In genomic region chr9:99253772-99254431, GRCh38 we compare ENCODE assay signal across 8 cellular contexts. TPM values are rescaled to one million over a fixed set of nuclear protein-coding genes. Genes with fewer than 3 reads are reported as not detected.
DNase-seq lines count a peak whose midpoint lies in the region; ATAC-seq, FAIRE-seq and TF ChIP-seq lines count a peak whose summit lies in the region.

No MANE protein-coding gene starts in this region.

- H3K23ac ChIP-seq in H1 (ENCODE audit: insufficient read length), result no peak overlapping the region

- ATAC-seq in GM18868 (IDR thresholded peaks at IDR 0.05; ENCODE audit: unreplicated experiment), result peak; percentile 87
- ATAC-seq in HG02981 (IDR thresholded peaks at IDR 0.05; ENCODE audit: unreplicated experiment), result peak; percentile 73
- no peak for ATAC-seq in left lung

- no peak overlapping the region for H4K5ac ChIP-seq in H1 (ENCODE audit: insufficient read length, low read depth, low read length)

- no peak overlapping the region for H3K4me2 ChIP-seq in H1 (ENCODE audit: insufficient read depth in 1 of 2, low read depth in 2 of 2, low read length in 2 of 2)

- H2AK5ac ChIP-seq in H1 (ENCODE audit: low read depth, low read length), result no peak overlapping the region

- H3K4ac ChIP-seq in H1 (replicated peaks; ENCODE audit: insufficient read length, low read depth, low read length), result no peak overlapping the region

- H3K9me3 ChIP-seq in H1 (ENCODE audit: insufficient read depth in 2 of 2, low read depth in 1 of 2, low read length in 1 of 2) (no peaks in the 10 kb centered on the region), left lung (no peaks in the 10 kb centered on the region), uterus (no peaks in the 10 kb centered on the region)

- peak overlapping the region; percentile 9; the same call in 1 of the 2 replicates for H4K8ac ChIP-seq in H1 (ENCODE audit: extremely low read depth, insufficient read depth, low read length)

- CTCF ChIA-PET in H1 (lab: Charles Lee; ENCODE audit: partially characterized antibody), result interaction anchor here (0.7 kb wide), 1 partner anchor 22 kb away, joined by 4 read pairs; no protein-coding TSS in a partner anchor

- peaks cover 0 to 2% (median 0%) of the 10 kb centered on the region in 4 experiments; a peak in 1 of 7 replicates for H3K4me1 ChIP-seq in H1 (replicated peaks in 1 of 4; ENCODE audit: control insufficient read depth in 3 of 4, insufficient read depth in 4 of 4, low read length in 3 of 4)
- no peaks in the 10 kb centered on the region for H3K4me1 ChIP-seq in left lung
- no peaks in the 10 kb centered on the region for H3K4me1 ChIP-seq in uterus

- H3K36me3 ChIP-seq in H1 (ENCODE audit: control insufficient read depth in 2 of 4, insufficient read depth in 4 of 4, low read length in 3 of 4), result no peaks in the 10 kb centered on the region
- no peaks in the 10 kb centered on the region for H3K36me3 ChIP-seq in left lung
- no peaks in the 10 kb centered on the region for H3K36me3 ChIP-seq in uterus

- no peak overlapping the region for H3K27ac ChIP-seq in H1 (ENCODE audit: low read depth, low read length)
- H3K27ac ChIP-seq in left lung, result no peak overlapping the region
- H3K27ac ChIP-seq in uterus, result no peak overlapping the region

- peak in 1 of 3 experiments; percentile 11; a peak in 1 of 4 replicates for TF ChIP-seq CTCF in H1 (IDR thresholded peaks at IDR 0.05; ENCODE audit: control extremely low read depth in 1 of 3, insufficient read depth in 1 of 3, low read depth in 1 of 3, low read length in 3 of 3)
- no peak for TF ChIP-seq CTCF in left lung (IDR thresholded peaks at IDR 0.05)
- no peak for TF ChIP-seq CTCF in uterus (IDR thresholded peaks at IDR 0.05)

- no peak for TF ChIP-seq EP300 in H1 (IDR thresholded peaks at IDR 0.05; ENCODE audit: borderline replicate concordance in 1 of 2, low read depth in 2 of 2, low read length in 2 of 2)

- H2BK5ac ChIP-seq in H1 (ENCODE audit: low read depth, low read length), result no peak overlapping the region

- WGBS in H1 (ENCODE audit: extremely low coverage in 1 of 2, insufficient coverage in 1 of 2, insufficient read length in 1 of 2, insufficient replicate concordance in 2 of 2, low coverage in 1 of 2, low lambda C conversion rate in 2 of 2, missing lambda C conversion rate in 1 of 2), 2 experiments, result 96% methylated on average over 15 of the region's 15 CpGs; no CpG with 5 or more reads in 1 of the 2 experiments

- H3K56ac ChIP-seq in H1 (replicated peaks; ENCODE audit: insufficient read length, low read depth, low read length), result no peak overlapping the region

- H2AFZ ChIP-seq in H1 (ENCODE audit: low read length), result no peak overlapping the region

- no peak for FAIRE-seq in H1 (lab: Jason Lieb, UNC)

- H3K18ac ChIP-seq in H1 (ENCODE audit: extremely low read depth, low read length), result no peak overlapping the region

- no peak overlapping the region for H2BK20ac ChIP-seq in H1 (ENCODE audit: low read length)

- no peak overlapping the region for H4K91ac ChIP-seq in H1 (replicated peaks; ENCODE audit: insufficient read length, low read length)

- H3K27me3 ChIP-seq in H1 (replicated peaks in 1 of 4; ENCODE audit: control insufficient read depth in 3 of 4, extremely low read depth in 1 of 4, insufficient read depth in 3 of 4, low read length in 3 of 4) (no peaks in the 10 kb centered on the region), left lung (no peaks in the 10 kb centered on the region), uterus (no peaks in the 10 kb centered on the region)

- H4K20me1 ChIP-seq in H1 (replicated peaks in 1 of 2; ENCODE audit: control insufficient read depth in 1 of 2, insufficient read depth in 2 of 2, low read length in 2 of 2), result no peaks in the 10 kb centered on the region

- H2BK12ac ChIP-seq in H1 (ENCODE audit: low read depth, low read length), result 0 out of 2 replicates have a peak overlapping the region, but pooled peaks have one; percentile 12

- peak; percentile 17 to 35; a peak in 1 of 4 replicates for TF ChIP-seq RAD21 in H1 (IDR thresholded peaks at IDR 0.05 in 1 of 2, conservative IDR thresholded peaks at IDR 0.05 in 1 of 2; ENCODE audit: low read depth in 2 of 2, low read length in 2 of 2)

- H3K4me3 ChIP-seq in H1 (ENCODE audit: extremely low read depth in 1 of 4, insufficient read depth in 2 of 4, low read depth in 3 of 4, low read length in 4 of 4), result no peak overlapping the region
- H3K4me3 ChIP-seq in left lung, result no peak overlapping the region
- H3K4me3 ChIP-seq in uterus, result no peak overlapping the region

- H2BK120ac ChIP-seq in H1 (replicated peaks; ENCODE audit: low read depth, low read length), result no peak overlapping the region

- no peaks in the 10 kb centered on the region for H3K23me2 ChIP-seq in H1 (ENCODE audit: low read depth, low read length)

- no peaks in the 10 kb centered on the region for H3K79me1 ChIP-seq in H1 (ENCODE audit: low read depth, low read length)

- H3K14ac ChIP-seq in H1 (ENCODE audit: insufficient read length), result no peak overlapping the region

- H2BK15ac ChIP-seq in H1 (ENCODE audit: low read length), result no peak overlapping the region

- DNase-seq in activated CD4-positive, CD25-positive, alpha-beta regulatory T cell treated with anti-CD3 and anti-CD28 coated beads, Interleukin-2, amount 50 U/mL, for 16 hours (ENCODE audit: low read depth, low spot score), result peak; percentile 52
- DNase-seq in H1 (ENCODE audit: low read depth in 1 of 2, low spot score in 2 of 2) (no peak), NCI-H2081 (lab: John Stamatoyannopoulos, UW) (no peak), left lung (no peak), uterus (no peak)
- DNase-seq in stimulated activated CD8-positive, alpha-beta memory T cell treated with anti-CD3 and anti-CD28 coated beads, Interleukin-15, amount 100 ng/mL, for 1 hour (ENCODE audit: low read depth), result peak; percentile 18

- intact Hi-C loops in left lung (cut with DNase I), result no loop called here
- intact Hi-C loops in uterus (cut with DNase I; ENCODE audit: low total_unique reads), result no loop called here

- TF ChIP-seq POLR2A in H1 (IDR thresholded peaks at IDR 0.05; ENCODE audit: control extremely low read depth in 1 of 2, low read depth in 2 of 2, low read length in 2 of 2), result no peak
- TF ChIP-seq POLR2A in uterus (IDR thresholded peaks at IDR 0.05), result no peak

- POLR2A ChIA-PET in H1 (lab: Charles Lee; ENCODE audit: partially characterized antibody), result no interaction called here

- no peaks in the 10 kb centered on the region for H3K79me2 ChIP-seq in H1 (ENCODE audit: control insufficient read depth in 1 of 2, insufficient read depth in 2 of 2, low read length in 2 of 2)

- no peak overlapping the region for H3K9ac ChIP-seq in H1 (replicated peaks in 1 of 4; ENCODE audit: extremely low read depth in 1 of 4, low read depth in 3 of 4, low read length in 3 of 4)

TF ChIP-seq in H1, 55 proteins besides CTCF, POLR2A, EP300 and RAD21:
- TF ChIP-seq SAP30 (IDR thresholded peaks at IDR 0.05; ENCODE audit: insufficient read depth, insufficient replicate concordance, low read length) (no peak), RBBP5 (IDR thresholded peaks at IDR 0.05; ENCODE audit: borderline replicate concordance, low read depth, low read length) (no peak), SP4 (IDR thresholded peaks at IDR 0.05; ENCODE audit: low read length) (no peak), BCL11A (IDR thresholded peaks at IDR 0.05; ENCODE audit: low read depth in 2 of 2, low read length in 2 of 2) (no peak), USF2 (IDR thresholded peaks at IDR 0.05; ENCODE audit: low read length) (no peak), TAF1 (IDR thresholded peaks at IDR 0.05; ENCODE audit: low read depth, low read length) (no peak), CREB1 (IDR thresholded peaks at IDR 0.05) (no peak), KDM1A (IDR thresholded peaks at IDR 0.05; ENCODE audit: borderline replicate concordance, low read length) (no peak), SP2 (IDR thresholded peaks at IDR 0.05; ENCODE audit: low read length) (no peak), SIRT6 (IDR thresholded peaks at IDR 0.05; ENCODE audit: low read length) (no peak), CBX8 (IDR thresholded peaks at IDR 0.05; ENCODE audit: borderline replicate concordance, low read depth, low read length) (no peak), RFX5 (IDR thresholded peaks at IDR 0.05; ENCODE audit: borderline replicate concordance, low read depth, low read length) (no peak)

RNA-seq across cellular contexts. Expression of gene SEC61B, which starts 31.8 kb away (rescaled TPM):
- total RNA-seq in H1 (2021; fragmentation: NEBNext Ultra II Directional; extraction: Animal tissue kit (Norgen Biotek cat#: 25700)), result 155 and 163 TPM in 2 replicates
- polyA plus RNA-seq in H1 (2011; rRNA removed), result 315 and 379 TPM in 2 replicates
- 222 TPM for polyA plus RNA-seq in H1 (2011; cell fraction: cytosol; rRNA removed)
- 109 TPM for polyA plus RNA-seq in H1 (2011; cell fraction: nucleus; rRNA removed)
- polyA plus RNA-seq in H1 (2012, experiment 1 of 2), result 179 to 259 TPM (median 234 TPM) in 4 replicates
- 527 TPM for polyA plus RNA-seq in H1 (2012, experiment 2 of 2)
- 451 TPM for polyA plus RNA-seq in H1 (2013, experiment 1 of 2)
- polyA plus RNA-seq in H1 (2013, experiment 2 of 2), result 470 TPM
- 37.0 and 38.5 TPM in 2 replicates for polyA minus RNA-seq in H1 (2011; rRNA and poly(A)+ RNA removed)
- 32.5 TPM for polyA minus RNA-seq in H1 (2011; cell fraction: cytosol; rRNA and poly(A)+ RNA removed)
- polyA minus RNA-seq in H1 (2011; cell fraction: nucleus; rRNA and poly(A)+ RNA removed), result 37.5 TPM
- 100 to 1,000 TPM; 137 to 184 TPM for total RNA-seq in left lung
- 100 to 1,000 TPM in 2 of 4 donors, 10 to 100 TPM in 2; 12.8 to 244 (median 70.1) TPM for total RNA-seq in uterus

RNA-seq across cellular contexts. Expression of gene ALG2, which starts 32.2 kb away (rescaled TPM):
- 27.8 and 30.7 TPM in 2 replicates for total RNA-seq in H1 (2021; fragmentation: NEBNext Ultra II Directional; extraction: Animal tissue kit (Norgen Biotek cat#: 25700))
- 26.7 and 27.1 TPM in 2 replicates for polyA plus RNA-seq in H1 (2011; rRNA removed)
- 27.7 TPM for polyA plus RNA-seq in H1 (2011; cell fraction: cytosol; rRNA removed)
- polyA plus RNA-seq in H1 (2011; cell fraction: nucleus; rRNA removed), result 17.0 TPM
- 19.3 to 23.1 TPM (median 21.7 TPM) in 4 replicates for polyA plus RNA-seq in H1 (2012, experiment 1 of 2)
- 13.0 TPM for polyA plus RNA-seq in H1 (2012, experiment 2 of 2)
- 41.1 TPM for polyA plus RNA-seq in H1 (2013, experiment 1 of 2)
- polyA plus RNA-seq in H1 (2013, experiment 2 of 2), result 52.8 TPM
- polyA minus RNA-seq in H1 (2011; rRNA and poly(A)+ RNA removed), result 25.5 and 30.1 TPM in 2 replicates
- 14.7 TPM for polyA minus RNA-seq in H1 (2011; cell fraction: cytosol; rRNA and poly(A)+ RNA removed)
- 22.0 TPM for polyA minus RNA-seq in H1 (2011; cell fraction: nucleus; rRNA and poly(A)+ RNA removed)
- total RNA-seq in left lung, result 10 to 100 TPM; 38.9 to 47.7 TPM
- 10 to 100 TPM; 37.6 to 62.2 (median 45.3) TPM for total RNA-seq in uterus

Comparison
In these comparisons a context has a peak if more than half of its experiments do, and no peak if none do; other contexts are left out.
1. DNase-seq: peak in activated CD4-positive, CD25-positive, alpha-beta regulatory T cell treated with anti-CD3 and anti-CD28 coated beads, Interleukin-2, amount 50 U/mL, for 16 hours (single experiment) and stimulated activated CD8-positive, alpha-beta memory T cell treated with anti-CD3 and anti-CD28 coated beads, Interleukin-15, amount 100 ng/mL, for 1 hour (single experiment); none in H1 (0 of 2), NCI-H2081 (0 of 2), left lung (0 of 2) and uterus (0 of 2).